9 cellular contexts compared by ENCODE assay signal in the genomic region with DNA sequence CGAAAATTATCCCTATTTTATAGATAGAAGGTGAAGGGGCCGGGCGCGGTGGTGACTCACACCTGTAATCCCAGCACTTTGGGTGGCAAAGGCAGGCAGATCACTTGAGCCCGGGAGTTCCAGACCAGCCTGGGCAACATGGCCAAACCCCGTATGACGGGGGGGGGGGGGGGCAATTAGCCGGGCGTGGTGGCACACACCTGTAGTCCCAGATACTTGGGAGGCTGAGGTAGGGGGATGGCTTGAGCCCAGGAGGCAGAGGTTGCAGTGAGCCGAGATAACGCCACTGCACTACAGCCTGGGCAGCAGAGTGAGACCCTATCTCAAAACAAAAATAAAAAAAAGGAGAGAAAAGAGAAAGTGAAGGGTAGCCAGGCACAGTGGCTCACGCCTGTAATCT. TPM values are rescaled to one million over a fixed set of nuclear protein-coding genes. Genes with fewer than 3 reads are reported as not detected.
DNase-seq lines count a peak whose midpoint lies in the region; ATAC-seq and TF ChIP-seq lines count a peak whose summit lies in the region.
"Had no signal": no experiment of that assay in that cellular context is flagged by ENCODE, and none has a peak within 500 bp of the region (broad histone marks: within the 10 kb centered on the region; RNA-seq: fewer than 3 reads in every experiment).

No MANE protein-coding gene starts in this region.

- H2AFZ ChIP-seq in PC-9, result no peak overlapping the region

- 73 to 89% (median 83%) methylated on average over 10 to 12 of the region's 12 CpGs for WGBS in psoas muscle, 3 donors

- H3K36me3 ChIP-seq in GM06990 (ENCODE audit: control insufficient read depth, insufficient read depth, low read length), result no peaks in the 10 kb centered on the region
- no peaks in the 10 kb centered on the region; the same call in 1 of the 2 replicates for H3K36me3 ChIP-seq in PC-9 (ENCODE audit: low read depth)
- H3K36me3 ChIP-seq in psoas muscle (ENCODE audit: insufficient read depth in 1 of 2, low read depth in 1 of 2), result no peaks in the 10 kb centered on the region

- H3K9me2 ChIP-seq in PC-9 (ENCODE audit: insufficient read depth), result no peaks in the 10 kb centered on the region

- peak overlapping the region; percentile 83; the same call in 1 of the 2 replicates for H3K27ac ChIP-seq in PC-9
- H3K27ac ChIP-seq in epithelial cell of prostate, result peak overlapping the region; percentile 96
- peak overlapping the region; percentile 94 for H3K27ac ChIP-seq in psoas muscle

- no peak for DNase-seq in GM06990 (ENCODE audit: extremely low read depth, insufficient read length)
- peak; percentile 19 to 37 for DNase-seq in PC-9
- DNase-seq in epithelial cell of prostate (ENCODE audit: low read depth, low spot score), result no peak
- DNase-seq in psoas muscle, result no peak
- no peak for DNase-seq in cerebellum (ENCODE audit: low spot score)
- no peak for DNase-seq in C1 segment of cervical spinal cord (lab: John Stamatoyannopoulos, UW)
- DNase-seq in OCI-M1 (lab: John Stamatoyannopoulos, UW), result no peak

- no peaks in the 10 kb centered on the region; the same call in 1 of the 2 replicates for H3K27me3 ChIP-seq in GM06990 (replicated peaks; ENCODE audit: control insufficient read depth, insufficient read depth, low read length)
- no peaks in the 10 kb centered on the region for H3K27me3 ChIP-seq in PC-9 (ENCODE audit: insufficient read depth, low read depth)
- H3K27me3 ChIP-seq in psoas muscle (ENCODE audit: insufficient read depth in 3 of 3, low read length in 2 of 3), result no peaks in the 10 kb centered on the region

- H3F3A ChIP-seq in PC-9 (ENCODE audit: insufficient read depth, low read depth), result peaks cover 23% of the 10 kb centered on the region

- no peak for TF ChIP-seq CTCF in GM06990 (IDR thresholded peaks at IDR 0.05; ENCODE audit: insufficient read depth, low read length, poor library complexity, severe bottlenecking)
- no peak for TF ChIP-seq CTCF in PC-9 (conservative IDR thresholded peaks at IDR 0.05)
- TF ChIP-seq CTCF in psoas muscle (IDR thresholded peaks at IDR 0.05), result no peak

- intact Hi-C loops in PC-9 (cut with micrococcal nuclease; ENCODE audit: unreplicated experiment) (loop anchor here (5.0 kb wide), 2 partner anchors 106 to 306 kb away; no protein-coding TSS in a partner anchor), psoas muscle (cut with DNase I) (loop anchor here (5.0 to 10.0 kb wide), 4 partner anchors 49 to 188 kb away; a partner anchor contains a TSS)

- ATAC-seq in psoas muscle, result no peak
- ATAC-seq in GM19328 (IDR thresholded peaks at IDR 0.05; ENCODE audit: unreplicated experiment), result no peak
- ATAC-seq: activated CD4-positive, CD25-positive, alpha-beta regulatory T cell treated with anti-CD3 and anti-CD28 coated beads, Interleukin-2, amount 50 U/mL, for 24 hours had no signal

- H4K20me1 ChIP-seq in PC-9 (ENCODE audit: insufficient read depth), result no peaks in the 10 kb centered on the region

- H3K4me2 ChIP-seq in PC-9, result peak overlapping the region; percentile 84

- CTCF ChIA-PET in PC-9 (lab: Charles Lee), result interaction anchor here (0.5 kb wide), 1 partner anchor 52 kb away, joined by 13 read pairs; no protein-coding TSS in a partner anchor

- BruUV-seq in PC-9 (replicated peaks; lab: Mats Ljungman, UMichigan), result no TSS peak

- POLR2A ChIA-PET in PC-9 (lab: Charles Lee; ENCODE audit: unreplicated experiment), result no interaction called here

- H3K4me3 ChIP-seq in GM06990 (replicated peaks; ENCODE audit: low read depth, low read length) (peak overlapping the region; percentile 84), PC-9 (peak overlapping the region; percentile 99), psoas muscle (peak overlapping the region; percentile 87)

- H3K79me2 ChIP-seq in PC-9 (ENCODE audit: low read depth), result peaks cover 63% of the 10 kb centered on the region

- peaks cover 14% of the 10 kb centered on the region for H3K4me1 ChIP-seq in PC-9 (replicated peaks; ENCODE audit: insufficient read depth)
- peaks cover 18% of the 10 kb centered on the region for H3K4me1 ChIP-seq in psoas muscle

- no peaks in the 10 kb centered on the region for H3K9me3 ChIP-seq in PC-9 (ENCODE audit: insufficient read depth, low read depth)
- no peaks in the 10 kb centered on the region for H3K9me3 ChIP-seq in psoas muscle

RNA-seq across cellular contexts. Expression of a gene that starts 1.4 kb away (rescaled TPM):
- total RNA-seq in PC-9 (2021) (42.2 and 56.5 TPM in 2 replicates), psoas muscle (10 to 100 TPM; 34.3 to 46.1 (median 42.7) TPM), cerebellum (32.6 TPM)
- polyA plus RNA-seq in psoas muscle, result 10 to 100 TPM; 19.0 to 44.8 (median 21.0) TPM

RNA-seq across cellular contexts. Expression of a gene that starts 1.5 kb away (rescaled TPM):
- total RNA-seq in PC-9 (2021) (7.5 and 8.6 TPM in 2 replicates), psoas muscle (1 to 10 TPM in 1 of 4 donors, under 1 TPM in 3; 0.37 to 1.0 (median 0.75) TPM), cerebellum (9.3 TPM)
- polyA plus RNA-seq in psoas muscle, result under 1 TPM; 0.27 to 0.90 (median 0.55) TPM

Comparison
In these comparisons a context has a peak if more than half of its experiments do, and no peak if none do; other contexts are left out.
1. DNase-seq: peak in PC-9 (2 of 2); none in GM06990 (single experiment), epithelial cell of prostate (single experiment), psoas muscle (0 of 2), cerebellum (single experiment), C1 segment of cervical spinal cord (0 of 14) and OCI-M1 (single experiment).
2. Peak in every context shown above with its lines, with median percentiles within 50 percentile points of each other: H3K4me3 ChIP-seq and H3K27ac ChIP-seq.